ENCODE assay signal across 27 cellular contexts in genomic region chr6:4731996-4732395, GRCh38.
"Had no signal": no experiment of that assay in that cellular context is flagged by ENCODE, and none has a peak within 500 bp of the region (broad histone marks: within the 10 kb centered on the region; RNA-seq: fewer than 3 reads in every experiment).

No MANE protein-coding gene starts in this region.

- H3K27ac ChIP-seq: adrenal gland, ascending aorta, coronary artery, heart left ventricle, WERI-Rb-1 had no signal

- FAIRE-seq: bronchial epithelial cell, frontal cortex had no signal

- DNase-seq: activated CD4-positive, alpha-beta memory T cell treated with anti-CD3 and anti-CD28 coated beads for 36 hours; activated CD4-positive, alpha-beta T cell treated with anti-CD3 and anti-CD28 coated beads for 36 hours; activated CD4-positive, alpha-beta T cell treated with anti-CD3 and anti-CD28 coated beads, Interleukin-2, amount 10 ng/mL, durations not matched to agents 24 days and 14 days; activated CD4-positive, CD25-positive, alpha-beta regulatory T cell; activated CD4-positive, CD25-positive, alpha-beta regulatory T cell treated with anti-CD3 and anti-CD28 coated beads, Interleukin-2, amount 50 U/mL, for 72 hours; activated CD8-positive, alpha-beta memory T cell treated with anti-CD3 and anti-CD28 coated beads, Interleukin-2, amount 10 ng/mL, durations not matched to agents 7 days and 5 days; activated CD8-positive, alpha-beta memory T cell treated with anti-CD3 and anti-CD28 coated beads, Interleukin-2, amount 50 U/mL, for 4 hours; activated CD8-positive, alpha-beta T cell treated with anti-CD3 and anti-CD28 coated beads, Interleukin-2, amount 10 ng/mL, durations not matched to agents 7 days and 5 days; activated effector memory CD4-positive, alpha-beta T cell treated with anti-CD3 and anti-CD28 coated beads, Interleukin-2, amount 50 U/mL, for 16 hours; activated naive CD4-positive, alpha-beta T cell treated with anti-CD3 and anti-CD28 coated beads for 36 hours; activated naive CD8-positive, alpha-beta T cell treated with anti-CD3 and anti-CD28 coated beads for 36 hours; activated naive CD8-positive, alpha-beta T cell treated with anti-CD3 and anti-CD28 coated beads, Interleukin-2, amount 50 U/mL, for 24 hours; activated T-cell treated with anti-CD3 and anti-CD28 coated beads, Interleukin-2, amount 50 U/mL, for 1 hour; activated T-cell treated with anti-CD3 and anti-CD28 coated beads, Interleukin-2, amount 50 U/mL, for 48 hours; adrenal gland; dorsolateral prefrontal cortex; effector memory CD4-positive, alpha-beta T cell; foreskin fibroblast; glutamatergic neuron; heart left ventricle; T-helper 17 cell; T1000; WERI-Rb-1 had no signal

- H3K9me3 ChIP-seq: adrenal gland, ascending aorta, heart left ventricle had no signal

- ATAC-seq: activated CD4-positive, alpha-beta T cell treated with anti-CD3 and anti-CD28 coated beads for 36 hours; activated CD8-positive, alpha-beta memory T cell treated with anti-CD3 and anti-CD28 coated beads, Interleukin-2, amount 10 ng/mL, durations not matched to agents 7 days and 5 days; activated CD8-positive, alpha-beta T cell treated with anti-CD3 and anti-CD28 coated beads, Interleukin-2, amount 10 ng/mL, durations not matched to agents 7 days and 5 days; activated naive CD8-positive, alpha-beta T cell treated with anti-CD3 and anti-CD28 coated beads, Interleukin-2, amount 50 U/mL, for 24 hours; T-helper 17 cell had no signal

- H3K4me1 ChIP-seq: ascending aorta had no signal

- H3K27me3 ChIP-seq: adrenal gland, ascending aorta, dorsolateral prefrontal cortex, heart left ventricle had no signal

- H3K36me3 ChIP-seq: adrenal gland, ascending aorta, heart left ventricle, WERI-Rb-1 had no signal
